ENCODE assay signal across 8 cellular contexts in the genomic region with DNA sequence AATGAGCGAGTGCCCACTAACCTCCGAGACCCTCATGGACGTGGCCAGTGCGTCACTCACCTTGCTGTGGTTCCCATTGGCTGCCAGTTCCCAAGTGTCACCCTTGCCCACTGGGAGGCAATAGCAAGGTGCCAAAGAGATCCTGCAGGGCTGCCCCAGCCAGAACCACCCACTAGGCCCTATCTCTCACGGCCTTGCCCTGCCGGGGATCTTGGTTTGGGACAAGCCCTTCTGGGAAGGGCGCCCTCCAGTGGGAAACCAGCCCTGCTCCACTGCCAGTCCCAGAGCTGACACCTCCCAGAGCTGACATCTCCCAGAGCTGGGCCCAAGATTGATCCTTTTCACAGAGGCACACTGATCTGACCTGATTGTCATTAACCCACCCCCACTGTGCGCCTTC. TPM values are rescaled to one million over a fixed set of nuclear protein-coding genes. Genes with fewer than 3 reads are reported as not detected.
DNase-seq lines count a peak whose midpoint lies in the region; ATAC-seq, FAIRE-seq and TF ChIP-seq lines count a peak whose summit lies in the region.

No MANE protein-coding gene starts in this region.

- CTCF ChIA-PET in activated CD8-positive, alpha-beta memory T cell treated with anti-CD3 and anti-CD28 coated beads, Interleukin-2, amount 10 ng/mL, durations not matched to agents 7 days and 5 days (lab: Charles Lee): interaction anchor here (0.6 to 6.5 kb wide), 12 partner anchors 12 to 277 kb away, joined by 3 to 75 read pairs (median 4); a partner anchor contains a TSS

- no peak for ATAC-seq in HG03378 (IDR thresholded peaks at IDR 0.05; ENCODE audit: unreplicated experiment)
- ATAC-seq in activated CD8-positive, alpha-beta memory T cell treated with anti-CD3 and anti-CD28 coated beads, Interleukin-2, amount 10 ng/mL, durations not matched to agents 7 days and 5 days: no peak

- H3K27ac Mint-ChIP-seq in progenitor cell of endocrine pancreas: no peak overlapping the region
- no peak overlapping the region for H3K27ac Mint-ChIP-seq in activated CD8-positive, alpha-beta memory T cell treated with anti-CD3 and anti-CD28 coated beads, Interleukin-2, amount 10 ng/mL, durations not matched to agents 7 days and 5 days

- peaks cover 14% of the 10 kb centered on the region for H3K27me3 Mint-ChIP-seq in progenitor cell of endocrine pancreas
- peaks cover 50% of the 10 kb centered on the region for H3K27me3 Mint-ChIP-seq in activated CD8-positive, alpha-beta memory T cell treated with anti-CD3 and anti-CD28 coated beads, Interleukin-2, amount 10 ng/mL, durations not matched to agents 7 days and 5 days

- no peak overlapping the region for H3K4me3 Mint-ChIP-seq in progenitor cell of endocrine pancreas (ENCODE audit: low read depth)
- no peak overlapping the region for H3K4me3 Mint-ChIP-seq in activated CD8-positive, alpha-beta memory T cell treated with anti-CD3 and anti-CD28 coated beads, Interleukin-2, amount 10 ng/mL, durations not matched to agents 7 days and 5 days

- TF ChIP-seq CTCF in GM10266 (IDR thresholded peaks at IDR 0.05; ENCODE audit: control insufficient read depth, insufficient read depth, low read depth, missing control alignments): peak; percentile 42
- TF ChIP-seq CTCF in progenitor cell of endocrine pancreas (IDR thresholded peaks at IDR 0.05; ENCODE audit: unreplicated experiment): peak; percentile 55

- H3K36me3 Mint-ChIP-seq in progenitor cell of endocrine pancreas (ENCODE audit: insufficient read depth): no peaks in the 10 kb centered on the region
- H3K36me3 Mint-ChIP-seq in activated CD8-positive, alpha-beta memory T cell treated with anti-CD3 and anti-CD28 coated beads, Interleukin-2, amount 10 ng/mL, durations not matched to agents 7 days and 5 days: no peaks in the 10 kb centered on the region

- no peaks in the 10 kb centered on the region for H3K9me3 Mint-ChIP-seq in progenitor cell of endocrine pancreas (ENCODE audit: low read depth)
- no peaks in the 10 kb centered on the region for H3K9me3 Mint-ChIP-seq in activated CD8-positive, alpha-beta memory T cell treated with anti-CD3 and anti-CD28 coated beads, Interleukin-2, amount 10 ng/mL, durations not matched to agents 7 days and 5 days (ENCODE audit: low read depth)

- no peak for FAIRE-seq in GM19239 (lab: Jason Lieb, UNC)

- peak; percentile 67 for DNase-seq in GM10266 (ENCODE audit: extremely low spot score)
- peak; percentile 33 for DNase-seq in NCI-H69 (lab: John Stamatoyannopoulos, UW)
- DNase-seq in dermis blood vessel endothelial cell: peak; percentile 55
- no peak for DNase-seq in progenitor cell of endocrine pancreas (ENCODE audit: low spot score, unreplicated experiment)
- DNase-seq in middle frontal gyrus (ENCODE audit: extremely low spot score, low spot score): no peak
- DNase-seq in activated CD8-positive, alpha-beta memory T cell treated with anti-CD3 and anti-CD28 coated beads, Interleukin-2, amount 10 ng/mL, durations not matched to agents 7 days and 5 days: no peak
- DNase-seq in GM19239 (ENCODE audit: insufficient read length, low spot score): no peak

- H3K4me1 Mint-ChIP-seq in progenitor cell of endocrine pancreas (ENCODE audit: low read depth): peaks cover 29% of the 10 kb centered on the region
- H3K4me1 Mint-ChIP-seq in activated CD8-positive, alpha-beta memory T cell treated with anti-CD3 and anti-CD28 coated beads, Interleukin-2, amount 10 ng/mL, durations not matched to agents 7 days and 5 days: peaks cover 34% of the 10 kb centered on the region

RNA-seq across cellular contexts. Expression of a gene that starts 2.1 kb away (rescaled TPM):
- 34.7 and 100 TPM in 2 replicates for total RNA-seq in dermis blood vessel endothelial cell
- 79.8 and 87.1 TPM in 2 replicates for total RNA-seq in progenitor cell of endocrine pancreas
- 1 to 10 TPM; 2.7 to 2.9 TPM for total RNA-seq in activated CD8-positive, alpha-beta memory T cell treated with anti-CD3 and anti-CD28 coated beads, Interleukin-2, amount 10 ng/mL, durations not matched to agents 7 days and 5 days

RNA-seq across cellular contexts. Expression of a gene that starts 21.8 kb away (rescaled TPM):
- total RNA-seq in dermis blood vessel endothelial cell: 27.4 and 34.7 TPM in 2 replicates
- 55.0 and 58.8 TPM in 2 replicates for total RNA-seq in progenitor cell of endocrine pancreas
- total RNA-seq in activated CD8-positive, alpha-beta memory T cell treated with anti-CD3 and anti-CD28 coated beads, Interleukin-2, amount 10 ng/mL, durations not matched to agents 7 days and 5 days: 10 to 100 TPM; 28.9 to 31.2 TPM

Comparison
In these comparisons a context has a peak if more than half of its experiments do, and no peak if none do; other contexts are left out.
1. DNase-seq: peak in GM10266 (single experiment), NCI-H69 (single experiment) and dermis blood vessel endothelial cell (single experiment); none in progenitor cell of endocrine pancreas (single experiment), middle frontal gyrus (single experiment), activated CD8-positive, alpha-beta memory T cell treated with anti-CD3 and anti-CD28 coated beads, Interleukin-2, amount 10 ng/mL, durations not matched to agents 7 days and 5 days (single experiment) and GM19239 (single experiment).